Comparison of ENCODE assay signal across 8 cellular contexts in genomic region chr14:105420141-105420975, GRCh38. TPM values are rescaled to one million over a fixed set of nuclear protein-coding genes. Genes with fewer than 3 reads are reported as not detected.
DNase-seq lines count a peak whose midpoint lies in the region; ATAC-seq, FAIRE-seq and TF ChIP-seq lines count a peak whose summit lies in the region.

No MANE protein-coding gene starts in this region.

- CTCF ChIA-PET in PC-3 (lab: Charles Lee) (no interaction called here), endothelial cell of umbilical vein (lab: Charles Lee) (interaction anchor here (1.1 kb wide), 3 partner anchors 28 to 68 kb away, joined by 3 to 4 read pairs (median 3); no protein-coding TSS in a partner anchor)

- H3K4me2 ChIP-seq in PC-3 (ENCODE audit: low read length) (peak overlapping the region; percentile 98), endothelial cell of umbilical vein (ENCODE audit: insufficient read depth, low read length) (peak overlapping the region; percentile 85), osteoblast (ENCODE audit: insufficient read depth, low read length) (peak overlapping the region; percentile 93)

- no peaks in the 10 kb centered on the region for H3K9me1 ChIP-seq in endothelial cell of umbilical vein (replicated peaks; ENCODE audit: control insufficient read depth, extremely low read depth, insufficient read depth, low read length)

- no peak for TF ChIP-seq POLR2A in endothelial cell of umbilical vein (IDR thresholded peaks at IDR 0.05; ENCODE audit: low read depth, low read length)

- H3K27ac ChIP-seq in PC-3 (ENCODE audit: low read length) (no peak overlapping the region; the same call in 1 of the 2 replicates), endothelial cell of umbilical vein (ENCODE audit: insufficient read depth, low read depth, low read length) (peak overlapping the region; percentile 15), osteoblast (ENCODE audit: low read depth, low read length) (peak overlapping the region; percentile 37)

- H2AFZ ChIP-seq in PC-3 (ENCODE audit: low read length) (no peak overlapping the region), endothelial cell of umbilical vein (ENCODE audit: low read depth, low read length) (no peak overlapping the region), osteoblast (ENCODE audit: low read length) (no peak overlapping the region)

- no peaks in the 10 kb centered on the region for H3K9me3 ChIP-seq in PC-3 (ENCODE audit: low read length)
- no peaks in the 10 kb centered on the region for H3K9me3 ChIP-seq in endothelial cell of umbilical vein (replicated peaks; ENCODE audit: control insufficient read depth, insufficient read depth, low read length)
- H3K9me3 ChIP-seq in osteoblast (ENCODE audit: low read depth, low read length), result no peaks in the 10 kb centered on the region

- no peaks in the 10 kb centered on the region for H3F3A ChIP-seq in PC-3 (ENCODE audit: low read length, unreplicated experiment)

- DNase-seq in GM06990 (ENCODE audit: extremely low read depth, insufficient read length), result no peak
- DNase-seq in PC-3, result no peak
- DNase-seq in endothelial cell of umbilical vein (ENCODE audit: low read depth, low spot score), result no peak
- DNase-seq in osteoblast (ENCODE audit: insufficient read length, low spot score, missing footprints), result peak; percentile 94
- DNase-seq in NCI-H1417 (lab: John Stamatoyannopoulos, UW), result no peak
- no peak for DNase-seq in Ammon's horn (ENCODE audit: low spot score)
- DNase-seq in GM19240 (ENCODE audit: insufficient read length, low spot score), result no peak

- H4K20me1 ChIP-seq in PC-3 (ENCODE audit: low read length) (0 out of 2 replicates have a peak, but pooled peaks cover 3% of the 10 kb centered on the region), endothelial cell of umbilical vein (replicated peaks; ENCODE audit: control insufficient read depth, extremely low read depth, insufficient read depth, low read length) (no peaks in the 10 kb centered on the region), osteoblast (ENCODE audit: insufficient read depth, low read length) (peaks cover 31% of the 10 kb centered on the region)

- intact Hi-C loops in PC-3 (cut with micrococcal nuclease) (no loop called here), endothelial cell of umbilical vein (cut with micrococcal nuclease) (no loop called here)

- H3K79me2 ChIP-seq in PC-3 (ENCODE audit: low read length), result peaks cover 57% of the 10 kb centered on the region
- peaks cover 53% of the 10 kb centered on the region for H3K79me2 ChIP-seq in endothelial cell of umbilical vein (ENCODE audit: control insufficient read depth, insufficient read depth, low read length)
- H3K79me2 ChIP-seq in osteoblast (ENCODE audit: insufficient read depth, low read length), result peaks cover 53% of the 10 kb centered on the region

- H3K27me3 ChIP-seq in GM06990 (replicated peaks; ENCODE audit: control insufficient read depth, insufficient read depth, low read length), result no peaks in the 10 kb centered on the region
- H3K27me3 ChIP-seq in PC-3 (ENCODE audit: low read length), result no peaks in the 10 kb centered on the region
- no peaks in the 10 kb centered on the region for H3K27me3 ChIP-seq in endothelial cell of umbilical vein (ENCODE audit: control insufficient read depth in 2 of 2, insufficient read depth in 2 of 2, low read length in 2 of 2)
- H3K27me3 ChIP-seq in osteoblast (ENCODE audit: insufficient read depth, low read length), result no peaks in the 10 kb centered on the region

- no peaks in the 10 kb centered on the region for H3K9me2 ChIP-seq in PC-3 (replicated peaks; ENCODE audit: low read length)

- no peak for FAIRE-seq in endothelial cell of umbilical vein (lab: Jason Lieb, UNC)

- BruUV-seq in PC-3 (replicated peaks; lab: Mats Ljungman, UMichigan) (no TSS peak), endothelial cell of umbilical vein (replicated peaks; lab: Mats Ljungman, UMichigan) (no TSS peak)

- dilution Hi-C loops in endothelial cell of umbilical vein (cut with MboI; ENCODE audit: extremely low pct_ligation_motif_present, low sequenced_read_pairs), result no loop called here

- H3K36me3 ChIP-seq in GM06990 (ENCODE audit: control insufficient read depth, insufficient read depth, low read length), result peaks cover 6% of the 10 kb centered on the region
- no peaks in the 10 kb centered on the region for H3K36me3 ChIP-seq in PC-3 (ENCODE audit: low read depth, low read length)
- peaks cover 0 to 3% of the 10 kb centered on the region in 2 experiments for H3K36me3 ChIP-seq in endothelial cell of umbilical vein (ENCODE audit: control insufficient read depth in 2 of 2, extremely low read depth in 1 of 2, insufficient read depth in 2 of 2, low read length in 2 of 2)
- H3K36me3 ChIP-seq in osteoblast (ENCODE audit: insufficient read depth, low read length), result no peaks in the 10 kb centered on the region

- peak overlapping the region; percentile 85 for H3K9ac ChIP-seq in PC-3 (ENCODE audit: low read length)
- H3K9ac ChIP-seq in endothelial cell of umbilical vein (replicated peaks; ENCODE audit: extremely low read depth, insufficient read depth, low read length), result peak overlapping the region; percentile 69

- TF ChIP-seq CTCF in GM06990 (IDR thresholded peaks at IDR 0.05; ENCODE audit: insufficient read depth, low read length, poor library complexity, severe bottlenecking) (no peak), PC-3 (conservative IDR thresholded peaks at IDR 0.05; ENCODE audit: low read depth, low read length) (no peak), endothelial cell of umbilical vein (IDR thresholded peaks at IDR 0.05; ENCODE audit: extremely low read depth in 1 of 2, insufficient read depth in 1 of 2, low read depth in 1 of 2, low read length in 2 of 2) (no peak), osteoblast (IDR thresholded peaks at IDR 0.05; ENCODE audit: extremely low read depth, low read depth, low read length) (no peak)

- peak; percentile 6 for ATAC-seq in PC-3
- ATAC-seq in GM21717 (IDR thresholded peaks at IDR 0.05; ENCODE audit: unreplicated experiment), result no peak

- H3K4me1 ChIP-seq in PC-3 (ENCODE audit: insufficient read depth, low read length), result peaks cover 17% of the 10 kb centered on the region
- peaks cover 18% of the 10 kb centered on the region for H3K4me1 ChIP-seq in endothelial cell of umbilical vein (ENCODE audit: control insufficient read depth, extremely low read depth, insufficient read depth, low read length)
- H3K4me1 ChIP-seq in osteoblast (ENCODE audit: insufficient read depth, low read length), result peaks cover 19% of the 10 kb centered on the region

- peak overlapping the region; percentile 94 for H3K4me3 ChIP-seq in GM06990 (replicated peaks; ENCODE audit: low read depth, low read length)
- H3K4me3 ChIP-seq in PC-3 (ENCODE audit: low read length), result peak overlapping the region; percentile 83
- peak overlapping the region; percentile 50 to 96 (median 82) for H3K4me3 ChIP-seq in endothelial cell of umbilical vein (replicated peaks in 1 of 3; ENCODE audit: insufficient read depth in 1 of 3, low read depth in 1 of 3, low read length in 3 of 3)
- peak overlapping the region; percentile 81 for H3K4me3 ChIP-seq in osteoblast (ENCODE audit: insufficient read depth, low read length)

- POLR2A ChIA-PET in PC-3 (lab: Charles Lee; ENCODE audit: unreplicated experiment), result no interaction called here
- POLR2A ChIA-PET in endothelial cell of umbilical vein (lab: Charles Lee), result no interaction called here

TF ChIP-seq in endothelial cell of umbilical vein, 7 proteins besides CTCF, POLR2A, EP300 and RAD21:
- TF ChIP-seq EZH2 (IDR thresholded peaks at IDR 0.05; ENCODE audit: borderline replicate concordance, low read depth, low read length, severe bottlenecking) (no peak), MAX (IDR thresholded peaks at IDR 0.05; ENCODE audit: insufficient read depth, insufficient read length) (no peak), POLR2AphosphoS5 (IDR thresholded peaks at IDR 0.05; ENCODE audit: insufficient read depth, low read depth, low read length) (peak; percentile 2)

RNA-seq across cellular contexts. Expression of gene MTA1, which starts 0.7 kb away (rescaled TPM):
- total RNA-seq in PC-3 (2014; rRNA removed) (82.3 and 102 TPM in 2 replicates), endothelial cell of umbilical vein (158 and 167 TPM in 2 replicates), osteoblast (60.4 TPM in 2 replicates)
- polyA plus RNA-seq in endothelial cell of umbilical vein, result 85.2 and 97.2 TPM in 2 replicates
- 64.9 and 83.8 TPM in 2 replicates for polyA plus RNA-seq in endothelial cell of umbilical vein (2011; cell fraction: cytosol; rRNA removed)
- polyA plus RNA-seq in endothelial cell of umbilical vein (2011; cell fraction: nucleus; rRNA removed), result 382 and 473 TPM in 2 replicates
- polyA plus RNA-seq in endothelial cell of umbilical vein (2012), result 74.8 and 83.4 TPM in 2 replicates
- 58.0 and 69.6 TPM in 2 replicates for polyA minus RNA-seq in endothelial cell of umbilical vein
- 90.6 TPM for polyA minus RNA-seq in endothelial cell of umbilical vein (2011; cell fraction: cytosol; rRNA and poly(A)+ RNA removed)
- 110 and 182 TPM in 2 replicates for polyA minus RNA-seq in endothelial cell of umbilical vein (2011; cell fraction: nucleus; rRNA and poly(A)+ RNA removed)

RNA-seq across cellular contexts. Expression of gene TEX22, which starts 22.0 kb away (rescaled TPM):
- total RNA-seq in PC-3 (2014; rRNA removed), result 0.29 and 0.40 TPM in 2 replicates
- total RNA-seq in endothelial cell of umbilical vein, result 1.1 and 2.1 TPM in 2 replicates
- 0.06 and 0.22 TPM in 2 replicates for polyA plus RNA-seq in endothelial cell of umbilical vein
- polyA plus RNA-seq in endothelial cell of umbilical vein (2011; cell fraction: cytosol; rRNA removed), result 0.14 TPM in 2 replicates
- polyA plus RNA-seq in endothelial cell of umbilical vein (2011; cell fraction: nucleus; rRNA removed), result 0.76 and 0.90 TPM in 2 replicates
- polyA plus RNA-seq in endothelial cell of umbilical vein (2012), result not detected in 2 replicates
- polyA minus RNA-seq in endothelial cell of umbilical vein, result 0.19 and 0.23 TPM in 2 replicates
- polyA minus RNA-seq in endothelial cell of umbilical vein (2011; cell fraction: cytosol; rRNA and poly(A)+ RNA removed), result not detected
- 0.24 and 0.53 TPM in 2 replicates for polyA minus RNA-seq in endothelial cell of umbilical vein (2011; cell fraction: nucleus; rRNA and poly(A)+ RNA removed)
- total RNA-seq in osteoblast, result under 0.01 and 0.29 TPM in 2 replicates

RNA-seq across cellular contexts. Expression of gene CRIP2, which starts 54.3 kb away (rescaled TPM):
- total RNA-seq in PC-3 (2014; rRNA removed) (100 and 109 TPM in 2 replicates), endothelial cell of umbilical vein (322 and 361 TPM in 2 replicates), osteoblast (31.5 and 43.8 TPM in 2 replicates)
- 954 and 1,384 TPM in 2 replicates for polyA plus RNA-seq in endothelial cell of umbilical vein
- 542 and 715 TPM in 2 replicates for polyA plus RNA-seq in endothelial cell of umbilical vein (2011; cell fraction: cytosol; rRNA removed)
- polyA plus RNA-seq in endothelial cell of umbilical vein (2011; cell fraction: nucleus; rRNA removed), result 348 and 443 TPM in 2 replicates
- 232 and 368 TPM in 2 replicates for polyA plus RNA-seq in endothelial cell of umbilical vein (2012)
- 127 and 173 TPM in 2 replicates for polyA minus RNA-seq in endothelial cell of umbilical vein
- 41.4 TPM for polyA minus RNA-seq in endothelial cell of umbilical vein (2011; cell fraction: cytosol; rRNA and poly(A)+ RNA removed)
- 40.5 and 94.7 TPM in 2 replicates for polyA minus RNA-seq in endothelial cell of umbilical vein (2011; cell fraction: nucleus; rRNA and poly(A)+ RNA removed)
